Comparison of ENCODE assay signal across 23 cellular contexts in the genomic region with DNA sequence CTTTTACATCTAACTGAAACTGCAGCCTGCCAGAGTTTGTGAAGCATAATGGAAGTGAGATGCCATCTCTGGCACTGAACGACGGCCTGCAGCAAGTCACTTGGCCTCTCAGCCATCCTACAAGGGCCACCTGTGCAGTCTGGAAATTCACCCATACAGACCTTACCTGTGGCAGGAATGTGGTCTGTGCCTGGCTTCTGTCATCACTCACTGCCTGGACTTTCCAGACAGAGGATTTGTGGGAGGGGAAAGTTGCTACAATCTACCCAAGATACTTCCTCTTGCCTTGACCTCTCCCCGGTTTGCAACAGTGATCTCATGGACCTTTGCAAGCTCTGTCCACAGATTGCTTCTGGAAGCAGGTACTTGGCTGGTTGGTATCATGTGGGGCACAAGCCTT. TPM values are rescaled to one million over a fixed set of nuclear protein-coding genes. Genes with fewer than 3 reads are reported as not detected.
DNase-seq lines count a peak whose midpoint lies in the region; ATAC-seq and TF ChIP-seq lines count a peak whose summit lies in the region.
"Had no signal": no experiment of that assay in that cellular context is flagged by ENCODE, and none has a peak within 500 bp of the region (broad histone marks: within the 10 kb centered on the region; RNA-seq: fewer than 3 reads in every experiment).

No MANE protein-coding gene starts in this region.

- CTCF ChIA-PET in activated naive CD4-positive, alpha-beta T cell treated with anti-CD3 and anti-CD28 coated beads for 36 hours (lab: Charles Lee), result no interaction called here

- WGBS in esophagus muscularis mucosa, result 89% methylated on average over 3 of the region's 3 CpGs

- no peak for TF ChIP-seq CTCF in esophagus muscularis mucosa (IDR thresholded peaks at IDR 0.05)

- H3K9me3 Mint-ChIP-seq in activated naive CD4-positive, alpha-beta T cell treated with anti-CD3 and anti-CD28 coated beads for 36 hours, result no peaks in the 10 kb centered on the region
- no peaks in the 10 kb centered on the region for H3K9me3 Mint-ChIP-seq in stimulated activated naive CD8-positive, alpha-beta T cell treated with anti-CD3 and anti-CD28 coated beads, Interleukin-15, amount 100 ng/mL, for 72 hours
- H3K9me3 Mint-ChIP-seq: activated naive CD4-positive, alpha-beta T cell treated with anti-CD3 and anti-CD28 coated beads, Interleukin-2, amount 50 U/mL, for 72 hours; CD8-positive, alpha-beta T cell; stimulated activated naive B cell treated with anti-CD40 and anti-IgM and Interleukin-4, amounts not matched to agents 10 μg/mL and 1 μg/mL and 100 μg/mL, for 72 hours; type B pancreatic cell had no signal

- TF ChIP-seq EP300 in esophagus muscularis mucosa (IDR thresholded peaks at IDR 0.05), result no peak

- peaks cover 73% of the 10 kb centered on the region for H3K4me1 Mint-ChIP-seq in activated naive CD4-positive, alpha-beta T cell treated with anti-CD3 and anti-CD28 coated beads for 36 hours (ENCODE audit: low read depth)
- peaks cover 77% of the 10 kb centered on the region for H3K4me1 Mint-ChIP-seq in stimulated activated naive CD8-positive, alpha-beta T cell treated with anti-CD3 and anti-CD28 coated beads, Interleukin-15, amount 100 ng/mL, for 72 hours

- H3K27me3 Mint-ChIP-seq in activated naive CD4-positive, alpha-beta T cell treated with anti-CD3 and anti-CD28 coated beads for 36 hours (ENCODE audit: low read depth), result no peaks in the 10 kb centered on the region
- no peaks in the 10 kb centered on the region for H3K27me3 Mint-ChIP-seq in stimulated activated naive CD8-positive, alpha-beta T cell treated with anti-CD3 and anti-CD28 coated beads, Interleukin-15, amount 100 ng/mL, for 72 hours
- H3K27me3 Mint-ChIP-seq: type B pancreatic cell had no signal

- H3K4me1 ChIP-seq in esophagus muscularis mucosa, result no peaks in the 10 kb centered on the region
- H3K4me1 ChIP-seq: foreskin keratinocyte had no signal

- intact Hi-C loops in activated naive CD4-positive, alpha-beta T cell treated with anti-CD3 and anti-CD28 coated beads for 36 hours (cut with micrococcal nuclease), result loop anchor here (5.0 kb wide), 3 partner anchors 319 to 539 kb away; partner anchors contain the start of genes BLZF1, F5, NME7 and SLC19A2
- intact Hi-C loops in esophagus muscularis mucosa (cut with DNase I), result no loop called here

- H3K9me3 ChIP-seq in esophagus muscularis mucosa, result no peaks in the 10 kb centered on the region

- H3K27ac ChIP-seq in esophagus muscularis mucosa (replicated peaks in 1 of 4), result no peak overlapping the region
- H3K27ac ChIP-seq: foreskin keratinocyte had no signal

- TF ChIP-seq POLR2A in esophagus muscularis mucosa (IDR thresholded peaks at IDR 0.05; ENCODE audit: low read depth), result no peak

- no peak overlapping the region for H3K4me3 Mint-ChIP-seq in activated naive CD4-positive, alpha-beta T cell treated with anti-CD3 and anti-CD28 coated beads for 36 hours
- peak overlapping the region; percentile 13 to 38 for H3K4me3 Mint-ChIP-seq in stimulated activated naive CD8-positive, alpha-beta T cell treated with anti-CD3 and anti-CD28 coated beads, Interleukin-15, amount 100 ng/mL, for 72 hours
- H3K4me3 Mint-ChIP-seq: brain; CD8-positive, alpha-beta T cell; type B pancreatic cell had no signal

- H3K36me3 Mint-ChIP-seq in activated naive CD4-positive, alpha-beta T cell treated with anti-CD3 and anti-CD28 coated beads for 36 hours (ENCODE audit: low read depth), result no peaks in the 10 kb centered on the region
- H3K36me3 Mint-ChIP-seq: brain; CD8-positive, alpha-beta T cell; stimulated activated naive B cell treated with anti-CD40 and anti-IgM and Interleukin-4, amounts not matched to agents 10 μg/mL and 1 μg/mL and 100 μg/mL, for 72 hours; type B pancreatic cell had no signal

- no peaks in the 10 kb centered on the region for H3K36me3 ChIP-seq in esophagus muscularis mucosa

- DNase-seq in activated naive CD4-positive, alpha-beta T cell treated with anti-CD3 and anti-CD28 coated beads for 36 hours, result no peak
- DNase-seq in activated naive CD4-positive, alpha-beta T cell treated with anti-CD3 and anti-CD28 coated beads, Interleukin-2, amount 50 U/mL, for 16 hours, result no peak
- peak; percentile 86 for DNase-seq in SKM-1 treated with dmso at 0.1 percent for 144 hours (lab: John Stamatoyannopoulos, UW; ENCODE audit: unreplicated experiment)
- peak; percentile 66 for DNase-seq in esophagus muscularis mucosa (ENCODE audit: extremely low spot score)
- DNase-seq in stimulated activated naive CD8-positive, alpha-beta T cell treated with anti-CD3 and anti-CD28 coated beads, Interleukin-15, amount 100 ng/mL, for 72 hours, result no peak
- DNase-seq in NCI-H510A (lab: John Stamatoyannopoulos, UW), result no peak
- DNase-seq in KG1 (lab: John Stamatoyannopoulos, UW), result no peak
- DNase-seq: CD8-positive, alpha-beta T cell; cortex of kidney; DND-41; foreskin keratinocyte; HCEC 1CT; midbrain; NCI-H146; NCI-H774; SIG-M5; stimulated activated naive B cell treated with anti-CD40 and anti-IgM and Interleukin-4, amounts not matched to agents 10 μg/mL and 1 μg/mL and 100 μg/mL, for 72 hours; T-helper 2 cell had no signal

- no peaks in the 10 kb centered on the region for H3K27me3 ChIP-seq in esophagus muscularis mucosa
- H3K27me3 ChIP-seq: foreskin keratinocyte had no signal

- no peak overlapping the region for H3K4me3 ChIP-seq in esophagus muscularis mucosa

- ATAC-seq in stimulated activated naive CD8-positive, alpha-beta T cell treated with anti-CD3 and anti-CD28 coated beads, Interleukin-15, amount 100 ng/mL, for 72 hours, result no peak
- ATAC-seq in HG03571 (IDR thresholded peaks at IDR 0.05; ENCODE audit: unreplicated experiment), result no peak
- ATAC-seq: activated CD4-positive, CD25-positive, alpha-beta regulatory T cell treated with anti-CD3 and anti-CD28 coated beads, Interleukin-2, amount 50 U/mL, for 24 hours; CD8-positive, alpha-beta T cell had no signal

- peak overlapping the region; percentile 79 for H3K27ac Mint-ChIP-seq in activated naive CD4-positive, alpha-beta T cell treated with anti-CD3 and anti-CD28 coated beads for 36 hours
- peak overlapping the region in 1 of 2 donors; percentile 81 for H3K27ac Mint-ChIP-seq in stimulated activated naive CD8-positive, alpha-beta T cell treated with anti-CD3 and anti-CD28 coated beads, Interleukin-15, amount 100 ng/mL, for 72 hours
- H3K27ac Mint-ChIP-seq: CD8-positive, alpha-beta T cell; stimulated activated naive B cell treated with anti-CD40 and anti-IgM and Interleukin-4, amounts not matched to agents 10 μg/mL and 1 μg/mL and 100 μg/mL, for 72 hours; type B pancreatic cell had no signal

RNA-seq across cellular contexts. Expression of gene ATP1B1, which starts 58.4 kb away (rescaled TPM):
- 1 to 10 TPM; 5.6 to 6.2 TPM for total RNA-seq in activated naive CD4-positive, alpha-beta T cell treated with anti-CD3 and anti-CD28 coated beads for 36 hours
- 10 to 100 TPM; 69.4 to 88.6 (median 78.3) TPM for total RNA-seq in esophagus muscularis mucosa

Comparison
In these comparisons a context has a peak if more than half of its experiments do, and no peak if none do; other contexts are left out.
1. DNase-seq: peak in SKM-1 treated with dmso at 0.1 percent for 144 hours (single experiment) and esophagus muscularis mucosa (single experiment); none in activated naive CD4-positive, alpha-beta T cell treated with anti-CD3 and anti-CD28 coated beads for 36 hours (single experiment), activated naive CD4-positive, alpha-beta T cell treated with anti-CD3 and anti-CD28 coated beads, Interleukin-2, amount 50 U/mL, for 16 hours (single experiment), stimulated activated naive CD8-positive, alpha-beta T cell treated with anti-CD3 and anti-CD28 coated beads, Interleukin-15, amount 100 ng/mL, for 72 hours (0 of 2), NCI-H510A (single experiment) and KG1 (single experiment).
2. RNA of gene ATP1B1, which starts 58.4 kb away (total RNA-seq): 69.4 to 88.6 TPM in esophagus muscularis mucosa; 5.6 to 6.2 TPM in activated naive CD4-positive, alpha-beta T cell treated with anti-CD3 and anti-CD28 coated beads for 36 hours; every median in the first group is over 4 times any median in the second.